13 cellular contexts compared by ENCODE assay signal in genomic region chr19:53871448-53871847, GRCh38. TPM values are rescaled to one million over a fixed set of nuclear protein-coding genes. Genes with fewer than 3 reads are reported as not detected.
DNase-seq lines count a peak whose midpoint lies in the region; ATAC-seq and TF ChIP-seq lines count a peak whose summit lies in the region.
"Had no signal": no experiment of that assay in that cellular context is flagged by ENCODE, and none has a peak within 500 bp of the region (broad histone marks: within the 10 kb centered on the region; RNA-seq: fewer than 3 reads in every experiment).

No MANE protein-coding gene starts in this region.

- H3K27me3 Mint-ChIP-seq in CD4-positive, CD25-positive, alpha-beta regulatory T cell: peaks cover 14% of the 10 kb centered on the region
- no peaks in the 10 kb centered on the region for H3K27me3 Mint-ChIP-seq in activated T-helper 2 cell treated with anti-CD3 and anti-CD28 coated beads, Interferon-gamma antibody, Interleukin-2, Interleukin-4, amounts not matched to agents 10 μg/mL and 5 μg/mL and 100 μg/mL, durations not matched to agents 14 hours and 24 hours and 36 hours (ENCODE audit: low read depth)
- H3K27me3 Mint-ChIP-seq in naive thymus-derived CD8-positive, alpha-beta T cell: no peaks in the 10 kb centered on the region

- peaks cover 48% of the 10 kb centered on the region for H3K4me1 ChIP-seq in CD4-positive, CD25-positive, alpha-beta regulatory T cell (ENCODE audit: control insufficient read depth, insufficient read depth, low read length, poor library complexity, severe bottlenecking)
- peaks cover 8 to 13% of the 10 kb centered on the region in 2 donors for H3K4me1 ChIP-seq in adrenal gland (replicated peaks in 1 of 2)

- no peak overlapping the region for H3K27ac ChIP-seq in CD4-positive, CD25-positive, alpha-beta regulatory T cell (ENCODE audit: insufficient read depth, low read length, poor library complexity, severe bottlenecking)
- H3K27ac ChIP-seq in adrenal gland: peak overlapping the region in 1 of 5 donors; percentile 86

- intact Hi-C loops in activated T-helper 2 cell treated with anti-CD3 and anti-CD28 coated beads, Interferon-gamma antibody, Interleukin-2, Interleukin-4, amounts not matched to agents 10 μg/mL and 5 μg/mL and 100 μg/mL, durations not matched to agents 14 hours and 24 hours and 36 hours (cut with micrococcal nuclease): no loop called here
- intact Hi-C loops in adrenal gland (cut with DNase I): no loop called here

- H3K36me3 Mint-ChIP-seq in CD4-positive, CD25-positive, alpha-beta regulatory T cell: peaks cover 27% of the 10 kb centered on the region
- peaks cover 43% of the 10 kb centered on the region for H3K36me3 Mint-ChIP-seq in activated T-helper 2 cell treated with anti-CD3 and anti-CD28 coated beads, Interferon-gamma antibody, Interleukin-2, Interleukin-4, amounts not matched to agents 10 μg/mL and 5 μg/mL and 100 μg/mL, durations not matched to agents 14 hours and 24 hours and 36 hours (ENCODE audit: low read depth)
- H3K36me3 Mint-ChIP-seq in naive thymus-derived CD8-positive, alpha-beta T cell: peaks cover 13 to 36% (median 17%) of the 10 kb centered on the region in 3 donors

- no peak overlapping the region for H3K4me3 ChIP-seq in CD4-positive, CD25-positive, alpha-beta regulatory T cell (ENCODE audit: low read depth, low read length)
- no peak overlapping the region for H3K4me3 ChIP-seq in adrenal gland

- TF ChIP-seq CTCF in adrenal gland (IDR thresholded peaks at IDR 0.05): no peak

- H3K27ac Mint-ChIP-seq in CD4-positive, CD25-positive, alpha-beta regulatory T cell: peak overlapping the region; percentile 49 to 80 (median 63)
- H3K27ac Mint-ChIP-seq in activated T-helper 2 cell treated with anti-CD3 and anti-CD28 coated beads, Interferon-gamma antibody, Interleukin-2, Interleukin-4, amounts not matched to agents 10 μg/mL and 5 μg/mL and 100 μg/mL, durations not matched to agents 14 hours and 24 hours and 36 hours: peak overlapping the region; percentile 64
- peak overlapping the region; percentile 81 to 97 (median 94) for H3K27ac Mint-ChIP-seq in naive thymus-derived CD8-positive, alpha-beta T cell

- no peak for ATAC-seq in CD4-positive, CD25-positive, alpha-beta regulatory T cell (ENCODE audit: low read depth in 2 of 2)
- no peak for ATAC-seq in naive thymus-derived CD8-positive, alpha-beta T cell
- ATAC-seq in HG03571 (IDR thresholded peaks at IDR 0.05; ENCODE audit: unreplicated experiment): no peak
- ATAC-seq: right cardiac atrium had no signal

- no peak for DNase-seq in CD4-positive, CD25-positive, alpha-beta regulatory T cell
- DNase-seq in KG1 (lab: John Stamatoyannopoulos, UW) (peak; percentile 33), NCI-H2171 treated with DMSO at 0.1 percent for 48 hours (lab: John Stamatoyannopoulos, UW) (no peak), adrenal gland (no peak)
- no peak for DNase-seq in activated T-helper 2 cell treated with anti-CD3 and anti-CD28 coated beads, Interferon-gamma antibody, Interleukin-2, Interleukin-4, amounts not matched to agents 10 μg/mL and 5 μg/mL and 100 μg/mL, durations not matched to agents 14 hours and 24 hours and 36 hours (ENCODE audit: low spot score)
- DNase-seq in naive thymus-derived CD8-positive, alpha-beta T cell: peak in 2 of 10 donors; percentile 21 to 26
- no peak for DNase-seq in stimulated activated CD8-positive, alpha-beta memory T cell treated with anti-CD3 and anti-CD28 coated beads, Interleukin-4, amount 100 ng/mL, for 48 hours
- DNase-seq: DMS79 treated with DMSO at 0.1 percent for 48 hours, esophagus squamous epithelium had no signal

- H3K4me3 Mint-ChIP-seq in CD4-positive, CD25-positive, alpha-beta regulatory T cell: peak overlapping the region; percentile 40 to 91 (median 56)
- peak overlapping the region; percentile 78 for H3K4me3 Mint-ChIP-seq in activated T-helper 2 cell treated with anti-CD3 and anti-CD28 coated beads, Interferon-gamma antibody, Interleukin-2, Interleukin-4, amounts not matched to agents 10 μg/mL and 5 μg/mL and 100 μg/mL, durations not matched to agents 14 hours and 24 hours and 36 hours (ENCODE audit: low read depth)
- peak overlapping the region; percentile 51 to 85 (median 77) for H3K4me3 Mint-ChIP-seq in naive thymus-derived CD8-positive, alpha-beta T cell

- TF ChIP-seq POLR2A in adrenal gland (IDR thresholded peaks at IDR 0.05): no peak

- no peaks in the 10 kb centered on the region for H3K27me3 ChIP-seq in CD4-positive, CD25-positive, alpha-beta regulatory T cell (ENCODE audit: control insufficient read depth, insufficient read depth, low read length)
- no peaks in the 10 kb centered on the region for H3K27me3 ChIP-seq in adrenal gland
- H3K27me3 ChIP-seq: esophagus squamous epithelium had no signal

- peaks cover 31% of the 10 kb centered on the region for H3K36me3 ChIP-seq in CD4-positive, CD25-positive, alpha-beta regulatory T cell (ENCODE audit: control insufficient read depth, insufficient read depth, low read length)
- peaks cover 0 to 13% of the 10 kb centered on the region in 2 donors for H3K36me3 ChIP-seq in adrenal gland (replicated peaks in 1 of 2)

- H3K4me1 Mint-ChIP-seq in CD4-positive, CD25-positive, alpha-beta regulatory T cell: peaks cover 11 to 72% (median 47%) of the 10 kb centered on the region in 4 donors
- peaks cover 49% of the 10 kb centered on the region for H3K4me1 Mint-ChIP-seq in activated T-helper 2 cell treated with anti-CD3 and anti-CD28 coated beads, Interferon-gamma antibody, Interleukin-2, Interleukin-4, amounts not matched to agents 10 μg/mL and 5 μg/mL and 100 μg/mL, durations not matched to agents 14 hours and 24 hours and 36 hours (ENCODE audit: low read depth)
- H3K4me1 Mint-ChIP-seq in naive thymus-derived CD8-positive, alpha-beta T cell: peaks cover 41 to 86% (median 70%) of the 10 kb centered on the region in 4 donors

- 59 to 68% (median 64%) methylated on average over 7 of the region's 7 CpGs for WGBS in adrenal gland, 4 donors

- H3K9me3 ChIP-seq in CD4-positive, CD25-positive, alpha-beta regulatory T cell (ENCODE audit: control insufficient read depth in 2 of 2, low read length in 2 of 2): no peaks in the 10 kb centered on the region
- no peaks in the 10 kb centered on the region for H3K9me3 ChIP-seq in adrenal gland (replicated peaks in 1 of 3)
- H3K9me3 ChIP-seq: esophagus squamous epithelium had no signal

- peaks cover 0 to 4% (median 0%) of the 10 kb centered on the region in 7 donors for H3K9me3 Mint-ChIP-seq in CD4-positive, CD25-positive, alpha-beta regulatory T cell
- H3K9me3 Mint-ChIP-seq in activated T-helper 2 cell treated with anti-CD3 and anti-CD28 coated beads, Interferon-gamma antibody, Interleukin-2, Interleukin-4, amounts not matched to agents 10 μg/mL and 5 μg/mL and 100 μg/mL, durations not matched to agents 14 hours and 24 hours and 36 hours: no peaks in the 10 kb centered on the region
- H3K9me3 Mint-ChIP-seq in naive thymus-derived CD8-positive, alpha-beta T cell: peaks cover 0 to 14% (median 3%) of the 10 kb centered on the region in 9 donors

- POLR2A ChIA-PET in naive thymus-derived CD8-positive, alpha-beta T cell (lab: Charles Lee): interaction anchor here (1.8 kb wide), 1 partner anchor 11 kb away, joined by 6 read pairs; the partner anchor contains the start of gene PRKCG

RNA-seq across cellular contexts. Expression of gene MYADM, which starts 3.8 kb away (rescaled TPM):
- 280 TPM for total RNA-seq in CD4-positive, CD25-positive, alpha-beta regulatory T cell
- polyA plus RNA-seq in CD4-positive, CD25-positive, alpha-beta regulatory T cell: 10 to 100 TPM; 26.1 to 36.3 (median 35.5) TPM
- 96.3 and 102 TPM in 2 replicates for total RNA-seq in activated T-helper 2 cell treated with anti-CD3 and anti-CD28 coated beads, Interferon-gamma antibody, Interleukin-2, Interleukin-4, amounts not matched to agents 10 μg/mL and 5 μg/mL and 100 μg/mL, durations not matched to agents 14 hours and 24 hours and 36 hours
- 10 to 100 TPM; 35.0 to 36.5 TPM for total RNA-seq in naive thymus-derived CD8-positive, alpha-beta T cell
- polyA plus RNA-seq in naive thymus-derived CD8-positive, alpha-beta T cell: 10 to 100 TPM; 33.9 to 42.0 (median 40.3) TPM
- 10 to 100 TPM; 20.2 to 74.0 (median 46.2) TPM for total RNA-seq in adrenal gland
- 10 to 100 TPM; 19.7 to 23.4 (median 22.7) TPM for polyA plus RNA-seq in adrenal gland

RNA-seq across cellular contexts. Expression of gene PRKCG, which starts 10.5 kb away (rescaled TPM):
- not detected for total RNA-seq in CD4-positive, CD25-positive, alpha-beta regulatory T cell
- polyA plus RNA-seq in CD4-positive, CD25-positive, alpha-beta regulatory T cell: not detected
- total RNA-seq in activated T-helper 2 cell treated with anti-CD3 and anti-CD28 coated beads, Interferon-gamma antibody, Interleukin-2, Interleukin-4, amounts not matched to agents 10 μg/mL and 5 μg/mL and 100 μg/mL, durations not matched to agents 14 hours and 24 hours and 36 hours: not detected in 2 replicates
- total RNA-seq in naive thymus-derived CD8-positive, alpha-beta T cell: not detected
- not detected for polyA plus RNA-seq in naive thymus-derived CD8-positive, alpha-beta T cell
- not detected for total RNA-seq in adrenal gland
- not detected for polyA plus RNA-seq in adrenal gland
- total RNA-seq: esophagus squamous epithelium, right cardiac atrium had no signal

RNA-seq across cellular contexts. Expression of gene CACNG7, which starts 37.6 kb away (rescaled TPM):
- not detected for total RNA-seq in CD4-positive, CD25-positive, alpha-beta regulatory T cell
- polyA plus RNA-seq in CD4-positive, CD25-positive, alpha-beta regulatory T cell: not detected
- not detected in 2 replicates for total RNA-seq in activated T-helper 2 cell treated with anti-CD3 and anti-CD28 coated beads, Interferon-gamma antibody, Interleukin-2, Interleukin-4, amounts not matched to agents 10 μg/mL and 5 μg/mL and 100 μg/mL, durations not matched to agents 14 hours and 24 hours and 36 hours
- not detected for total RNA-seq in naive thymus-derived CD8-positive, alpha-beta T cell
- not detected for polyA plus RNA-seq in naive thymus-derived CD8-positive, alpha-beta T cell
- under 1 TPM in 1 of 8 donors, not detected in 7; 0.14 TPM for total RNA-seq in adrenal gland
- 1 to 10 TPM in 1 of 3 donors, under 1 TPM in 2; 0.09 to 1.4 (median 0.13) TPM for polyA plus RNA-seq in adrenal gland
- total RNA-seq: esophagus squamous epithelium; kidney epithelial cell; right cardiac atrium; T-helper 1 cell treated with Interleukin-12 subunit alpha and Interleukin-12 subunit beta and Interleukin-4 antibody, amounts not matched to agents 30 ng/mL and 1 ng/mL, for 36 hours had no signal

RNA-seq across cellular contexts. Expression of gene NLRP12, which starts 47.3 kb away (rescaled TPM):
- total RNA-seq in CD4-positive, CD25-positive, alpha-beta regulatory T cell: not detected
- polyA plus RNA-seq in CD4-positive, CD25-positive, alpha-beta regulatory T cell: not detected
- not detected in 2 replicates for total RNA-seq in activated T-helper 2 cell treated with anti-CD3 and anti-CD28 coated beads, Interferon-gamma antibody, Interleukin-2, Interleukin-4, amounts not matched to agents 10 μg/mL and 5 μg/mL and 100 μg/mL, durations not matched to agents 14 hours and 24 hours and 36 hours
- total RNA-seq in naive thymus-derived CD8-positive, alpha-beta T cell: not detected
- under 1 TPM in 1 of 3 donors, not detected in 2; 0.21 TPM for polyA plus RNA-seq in naive thymus-derived CD8-positive, alpha-beta T cell
- under 1 TPM in 6 of 8 donors, not detected in 2; 0.11 to 0.78 (median 0.31) TPM for total RNA-seq in adrenal gland
- polyA plus RNA-seq in adrenal gland: under 1 TPM in 2 of 3 donors, not detected in 1; 0.10 to 0.40 TPM
- total RNA-seq: kidney epithelial cell; T-helper 1 cell treated with Interleukin-12 subunit alpha and Interleukin-12 subunit beta and Interleukin-4 antibody, amounts not matched to agents 30 ng/mL and 1 ng/mL, for 36 hours had no signal
